In the genomic region with DNA sequence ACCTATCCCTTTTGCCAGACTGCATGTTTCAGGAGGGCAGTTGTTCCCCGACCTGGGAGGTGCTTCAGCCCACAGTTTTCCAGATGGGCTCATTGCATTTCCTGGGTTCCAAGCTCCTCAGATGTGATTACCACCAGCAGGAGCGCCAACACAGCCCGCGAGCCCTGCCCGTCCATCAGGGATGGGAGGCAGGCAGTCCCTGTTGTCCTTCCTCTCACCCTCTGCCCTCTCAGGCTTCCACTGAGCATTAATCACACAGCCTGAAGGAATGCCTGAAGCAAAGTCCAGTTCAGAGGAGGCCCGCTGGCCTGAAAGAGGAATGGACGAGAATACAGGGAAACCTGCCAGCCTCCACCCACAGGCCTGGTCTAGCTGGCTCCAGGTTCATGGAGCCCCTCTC, we compare ENCODE assay signal across 1 cellular context.
A peak's percentile ranks its signal among the peaks of the same experiment; 100 is the strongest.
TF ChIP-seq lines count a peak whose summit lies in the region.

No MANE protein-coding gene starts in this region.

TF ChIP-seq in HepG2, 621 proteins besides CTCF, POLR2A, EP300 and RAD21 (continued from another document):
- TF ChIP-seq, protein P1, sequence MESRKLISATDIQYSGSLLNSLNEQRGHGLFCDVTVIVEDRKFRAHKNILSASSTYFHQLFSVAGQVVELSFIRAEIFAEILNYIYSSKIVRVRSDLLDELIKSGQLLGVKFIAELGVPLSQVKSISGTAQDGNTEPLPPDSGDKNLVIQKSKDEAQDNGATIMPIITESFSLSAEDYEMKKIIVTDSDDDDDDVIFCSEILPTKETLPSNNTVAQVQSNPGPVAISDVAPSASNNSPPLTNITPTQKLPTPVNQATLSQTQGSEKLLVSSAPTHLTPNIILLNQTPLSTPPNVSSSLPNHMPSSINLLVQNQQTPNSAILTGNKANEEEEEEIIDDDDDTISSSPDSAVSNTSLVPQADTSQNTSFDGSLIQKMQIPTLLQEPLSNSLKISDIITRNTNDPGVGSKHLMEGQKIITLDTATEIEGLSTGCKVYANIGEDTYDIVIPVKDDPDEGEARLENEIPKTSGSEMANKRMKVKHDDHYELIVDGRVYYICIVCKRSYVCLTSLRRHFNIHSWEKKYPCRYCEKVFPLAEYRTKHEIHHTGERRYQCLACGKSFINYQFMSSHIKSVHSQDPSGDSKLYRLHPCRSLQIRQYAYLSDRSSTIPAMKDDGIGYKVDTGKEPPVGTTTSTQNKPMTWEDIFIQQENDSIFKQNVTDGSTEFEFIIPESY (CRISPR knock-in tag; IDR thresholded peaks at IDR 0.05): peak; percentile 19; the same call in 1 of the 2 replicates
